ENCODE assay signal across 9 cellular contexts in genomic region chr22:25702046-25702445, GRCh38. TPM values are rescaled to one million over a fixed set of nuclear protein-coding genes. Genes with fewer than 3 reads are reported as not detected.
DNase-seq lines count a peak whose midpoint lies in the region; ATAC-seq, FAIRE-seq and TF ChIP-seq lines count a peak whose summit lies in the region.
"Had no signal": no experiment of that assay in that cellular context is flagged by ENCODE, and none has a peak within 500 bp of the region (broad histone marks: within the 10 kb centered on the region; RNA-seq: fewer than 3 reads in every experiment).

No MANE protein-coding gene starts in this region.

- no peak overlapping the region for H3K4me3 Mint-ChIP-seq in effector memory CD8-positive, alpha-beta T cell
- H3K4me3 Mint-ChIP-seq: activated naive CD8-positive, alpha-beta T cell had no signal

- no peaks in the 10 kb centered on the region for H3K9me3 ChIP-seq in RWPE2 (ENCODE audit: severe bottlenecking)

- TF ChIP-seq CTCF in RWPE2 (IDR thresholded peaks at IDR 0.05; ENCODE audit: poor library complexity, severe bottlenecking), result peak; percentile 67
- TF ChIP-seq CTCF in fibroblast of villous mesenchyme (IDR thresholded peaks at IDR 0.05; ENCODE audit: insufficient read depth, low read depth, low read length), result peak; percentile 38
- no peak for TF ChIP-seq CTCF in lower leg skin (IDR thresholded peaks at IDR 0.05)

- no peak for DNase-seq in GM19239 (ENCODE audit: insufficient read length, low spot score)
- DNase-seq in RWPE2 (ENCODE audit: low spot score), result no peak
- DNase-seq in fibroblast of villous mesenchyme (ENCODE audit: low read depth), result peak; percentile 36
- no peak for DNase-seq in effector memory CD8-positive, alpha-beta T cell
- no peak for DNase-seq in lower leg skin (ENCODE audit: low spot score in 2 of 2)
- no peak for DNase-seq in ureter (ENCODE audit: low spot score)

- no peak overlapping the region for H3K27ac ChIP-seq in RWPE2 (ENCODE audit: poor library complexity, severe bottlenecking)

- TF ChIP-seq POLR2A in lower leg skin (IDR thresholded peaks at IDR 0.05), result no peak

- H3K36me3 ChIP-seq in RWPE2 (ENCODE audit: low read depth), result no peaks in the 10 kb centered on the region

- H3K4me3 ChIP-seq in RWPE2 (ENCODE audit: severe bottlenecking) (no peak overlapping the region), fibroblast of villous mesenchyme (ENCODE audit: low read depth, low read length) (no peak overlapping the region), lower leg skin (ENCODE audit: low read depth, poor library complexity, severe bottlenecking) (no peak overlapping the region)

- intact Hi-C loops in lower leg skin (cut with DNase I; ENCODE audit: low total_unique reads), result loop anchor here (10.0 kb wide), 1 partner anchor 237 kb away; no protein-coding TSS in a partner anchor

- ATAC-seq in RWPE2 (ENCODE audit: low read depth), result no peak
- ATAC-seq in effector memory CD8-positive, alpha-beta T cell (replicated peaks), result no peak
- no peak for ATAC-seq in GM21526 (IDR thresholded peaks at IDR 0.05; ENCODE audit: low FRiP score, unreplicated experiment)

- no peak overlapping the region for H3K27ac Mint-ChIP-seq in effector memory CD8-positive, alpha-beta T cell
- H3K27ac Mint-ChIP-seq: activated naive CD8-positive, alpha-beta T cell had no signal

- H3K4me1 Mint-ChIP-seq in effector memory CD8-positive, alpha-beta T cell (ENCODE audit: low read depth in 2 of 2), result no peaks in the 10 kb centered on the region

- no peaks in the 10 kb centered on the region for H3K27me3 ChIP-seq in RWPE2 (ENCODE audit: insufficient read depth, poor library complexity, severe bottlenecking)

- H3K27me3 Mint-ChIP-seq in effector memory CD8-positive, alpha-beta T cell, result peaks cover 6 to 7% of the 10 kb centered on the region in 2 donors
- H3K27me3 Mint-ChIP-seq: activated naive CD8-positive, alpha-beta T cell had no signal

- FAIRE-seq in A204.1 (lab: Jason Lieb, UNC) (peak; percentile 93), GM19239 (lab: Jason Lieb, UNC) (peak; percentile 23)

- no peaks in the 10 kb centered on the region for H3K9me3 Mint-ChIP-seq in effector memory CD8-positive, alpha-beta T cell

- H3K4me1 ChIP-seq in RWPE2 (ENCODE audit: insufficient read depth, poor library complexity, severe bottlenecking), result no peaks in the 10 kb centered on the region

- H3K36me3 Mint-ChIP-seq in effector memory CD8-positive, alpha-beta T cell (ENCODE audit: insufficient read depth), result peaks cover 5% of the 10 kb centered on the region
- H3K36me3 Mint-ChIP-seq: activated naive CD8-positive, alpha-beta T cell had no signal

RNA-seq across cellular contexts. Expression of gene MYO18B, which starts 39.9 kb away (rescaled TPM):
- total RNA-seq in fibroblast of villous mesenchyme (under 0.01 and 1.9 TPM in 2 replicates), lower leg skin (1 to 10 TPM in 2 of 4 donors, not detected in 2; 1.5 to 3.4 TPM), ureter (0.34 TPM)

Comparison
In these comparisons a context has a peak if more than half of its experiments do, and no peak if none do; other contexts are left out.
1. CTCF ChIP-seq: peak in RWPE2 (single experiment) and fibroblast of villous mesenchyme (single experiment); none in lower leg skin (0 of 3).